In genomic region chr14:99822166-99822527, GRCh38 we compare ENCODE assay signal across 13 cellular contexts. TPM values are rescaled to one million over a fixed set of nuclear protein-coding genes. Genes with fewer than 3 reads are reported as not detected.
DNase-seq lines count a peak whose midpoint lies in the region; ATAC-seq, FAIRE-seq and TF ChIP-seq lines count a peak whose summit lies in the region.
"Had no signal": no experiment of that assay in that cellular context is flagged by ENCODE, and none has a peak within 500 bp of the region (broad histone marks: within the 10 kb centered on the region; RNA-seq: fewer than 3 reads in every experiment).

No MANE protein-coding gene starts in this region.

- TF ChIP-seq CTCF in K562 (IDR thresholded peaks at IDR 0.05 in 2 of 3, conservative IDR thresholded peaks at IDR 0.05 in 1 of 3; ENCODE audit: insufficient read depth in 2 of 3, low read depth in 1 of 3, low read length in 3 of 3) = no peak
- TF ChIP-seq CTCF in fibroblast of the aortic adventitia (IDR thresholded peaks at IDR 0.05; ENCODE audit: insufficient read depth, low read length) = no peak

- TF ChIP-seq POLR2A in K562 (conservative IDR thresholded peaks at IDR 0.05) (no peak), GM18505 (IDR thresholded peaks at IDR 0.05; ENCODE audit: borderline replicate concordance, extremely low read depth, insufficient read depth, insufficient read length) (no peak)

- H3K4me1 ChIP-seq in K562 (replicated peaks in 1 of 2; ENCODE audit: control insufficient read depth in 2 of 2, insufficient read depth in 2 of 2, low read length in 2 of 2) = no peaks in the 10 kb centered on the region

- H3K4me3 Mint-ChIP-seq in activated T-cell treated with anti-CD3 and anti-CD28 coated beads, Interleukin-2, amount 50 U/mL, for 4 hours = no peak overlapping the region
- no peak overlapping the region for H3K4me3 Mint-ChIP-seq in activated T-cell treated with anti-CD3 and anti-CD28 coated beads, Interleukin-2, amount 50 U/mL, for 24 hours
- H3K4me3 Mint-ChIP-seq: GM23338 had no signal

- no peak overlapping the region for H3K9ac ChIP-seq in K562 (ENCODE audit: insufficient read depth in 1 of 2, low read depth in 2 of 2, low read length in 2 of 2)

- H3K27me3 Mint-ChIP-seq in activated T-cell treated with anti-CD3 and anti-CD28 coated beads, Interleukin-2, amount 50 U/mL, for 4 hours (ENCODE audit: low read depth) = peaks cover 43% of the 10 kb centered on the region
- H3K27me3 Mint-ChIP-seq in activated T-cell treated with anti-CD3 and anti-CD28 coated beads, Interleukin-2, amount 50 U/mL, for 24 hours = peaks cover 70% of the 10 kb centered on the region

- H3K36me3 Mint-ChIP-seq in activated T-cell treated with anti-CD3 and anti-CD28 coated beads, Interleukin-2, amount 50 U/mL, for 4 hours (ENCODE audit: insufficient read depth) = no peaks in the 10 kb centered on the region
- no peaks in the 10 kb centered on the region for H3K36me3 Mint-ChIP-seq in activated T-cell treated with anti-CD3 and anti-CD28 coated beads, Interleukin-2, amount 50 U/mL, for 24 hours (ENCODE audit: low read depth)
- H3K36me3 Mint-ChIP-seq: CD4-positive, CD25-positive, alpha-beta regulatory T cell had no signal

- BruUV-seq in K562 (replicated peaks; lab: Mats Ljungman, UMichigan) = no TSS peak

- H4K20me1 ChIP-seq in K562 (replicated peaks; ENCODE audit: control insufficient read depth, insufficient read depth, low read length) = no peaks in the 10 kb centered on the region

- peak; percentile 36 to 60 for ATAC-seq in activated T-cell treated with anti-CD3 and anti-CD28 coated beads, Interleukin-2, amount 50 U/mL, for 4 hours
- no peak for ATAC-seq in K562
- no peak for ATAC-seq in GM18505 (IDR thresholded peaks at IDR 0.05; ENCODE audit: unreplicated experiment)
- ATAC-seq: GM23338 had no signal

- in situ Hi-C loops in K562 (cut with MboI) = no loop called here

- CTCF ChIA-PET in K562 (lab: Yijun Ruan, JAX; ENCODE audit: low intra/inter-chr PET ratio) = no interaction called here

- no peak overlapping the region for H3K27ac Mint-ChIP-seq in activated T-cell treated with anti-CD3 and anti-CD28 coated beads, Interleukin-2, amount 50 U/mL, for 24 hours
- H3K27ac Mint-ChIP-seq: CD4-positive, CD25-positive, alpha-beta regulatory T cell had no signal

- no peak for TF ChIP-seq RAD21 in K562 (CRISPR knock-in tag; conservative IDR thresholded peaks at IDR 0.05 in 1 of 2, IDR thresholded peaks at IDR 0.05 in 1 of 2)

- no peak overlapping the region for H2AFZ ChIP-seq in K562 (ENCODE audit: low read depth, low read length)
- H2AFZ ChIP-seq: GM23338 had no signal

- H3K4me3 ChIP-seq in K562 = no peak overlapping the region
- H3K4me3 ChIP-seq in fibroblast of the aortic adventitia (ENCODE audit: low read depth, low read length) = no peak overlapping the region
- H3K4me3 ChIP-seq: GM23338 had no signal

- H3K27ac ChIP-seq in K562 (ENCODE audit: extremely low read depth, low read depth, low read length) = no peak overlapping the region

- H3K4me2 ChIP-seq in K562 (ENCODE audit: insufficient read depth, low read length) = no peak overlapping the region

- H3K36me3 ChIP-seq in K562 (ENCODE audit: control insufficient read depth, insufficient read depth, low read length) = no peaks in the 10 kb centered on the region

- no peaks in the 10 kb centered on the region for H3K9me3 ChIP-seq in K562 (replicated peaks; ENCODE audit: control insufficient read depth, insufficient read depth, low read depth, low read length)

- H3K79me2 ChIP-seq in K562 (ENCODE audit: control insufficient read depth, insufficient read depth, low read length) = no peaks in the 10 kb centered on the region

- H3K9me3 Mint-ChIP-seq in activated T-cell treated with anti-CD3 and anti-CD28 coated beads, Interleukin-2, amount 50 U/mL, for 4 hours = no peaks in the 10 kb centered on the region
- no peaks in the 10 kb centered on the region for H3K9me3 Mint-ChIP-seq in activated T-cell treated with anti-CD3 and anti-CD28 coated beads, Interleukin-2, amount 50 U/mL, for 24 hours
- H3K9me3 Mint-ChIP-seq: GM23338 had no signal

- POLR2A ChIA-PET in K562 (lab: Yijun Ruan, JAX) = interaction anchor here (0.8 to 1.1 kb wide), 2 partner anchors 52 to 62 kb away, joined by 3 read pairs; no protein-coding TSS in a partner anchor

- intact Hi-C loops in K562 (cut with micrococcal nuclease) = no loop called here

- H3K4me1 Mint-ChIP-seq in activated T-cell treated with anti-CD3 and anti-CD28 coated beads, Interleukin-2, amount 50 U/mL, for 4 hours (ENCODE audit: low read depth) = peaks cover 20% of the 10 kb centered on the region
- H3K4me1 Mint-ChIP-seq in activated T-cell treated with anti-CD3 and anti-CD28 coated beads, Interleukin-2, amount 50 U/mL, for 24 hours (ENCODE audit: low read depth) = peaks cover 30% of the 10 kb centered on the region

- no peak for DNase-seq in activated T-cell treated with anti-CD3 and anti-CD28 coated beads, Interleukin-2, amount 50 U/mL, for 4 hours
- DNase-seq in activated T-cell treated with anti-CD3 and anti-CD28 coated beads, Interleukin-2, amount 50 U/mL, for 24 hours = no peak
- DNase-seq in K562 (ENCODE audit: extremely low read depth in 1 of 4, low spot score in 3 of 4) (no peak), fibroblast of the aortic adventitia (ENCODE audit: low read depth) (peak; percentile 26)
- no peak for DNase-seq in activated CD8-positive, alpha-beta memory T cell treated with anti-CD3 and anti-CD28 coated beads for 24 hours
- DNase-seq in stimulated activated naive CD4-positive, alpha-beta T cell (lab: John Stamatoyannopoulos, UW) = no peak
- DNase-seq: AML-193, NCI-H82, SIG-M5 had no signal

- WGBS in K562 (ENCODE audit: insufficient coverage, low coverage, missing lambda C conversion rate) = 0% methylated on average over 1 of the region's 1 CpG

- TF ChIP-seq EP300 in K562 (IDR thresholded peaks at IDR 0.05; ENCODE audit: low read length) = no peak

- H3K9me1 ChIP-seq in K562 (ENCODE audit: control insufficient read depth, insufficient read depth, low read length) = no peaks in the 10 kb centered on the region

- H3K27me3 ChIP-seq in K562 (ENCODE audit: control insufficient read depth in 2 of 2, insufficient read depth in 2 of 2, low read length in 2 of 2) = peaks cover 11 to 60% of the 10 kb centered on the region in 2 experiments; a peak in 4 of 5 replicates

- FAIRE-seq in K562 (lab: Jason Lieb, UNC) = no peak
- FAIRE-seq: G401.6 had no signal

TF ChIP-seq in K562, 482 proteins besides CTCF, POLR2A, EP300 and RAD21 (continues in another document):
- TF ChIP-seq HNRNPLL (IDR thresholded peaks at IDR 0.05; ENCODE audit: low read depth, low read length, poor library complexity, severe bottlenecking) (no peak), ZNF121 (CRISPR knock-in tag; conservative IDR thresholded peaks at IDR 0.05) (no peak), KDM1A (IDR thresholded peaks at IDR 0.05) (no peak), L3MBTL2 (IDR thresholded peaks at IDR 0.05) (peak; percentile 5; the same call in 1 of the 2 replicates), SP1 (CRISPR knock-in tag; IDR thresholded peaks at IDR 0.05) (no peak)

RNA-seq across cellular contexts. Expression of gene EML1, which starts 28.9 kb away (rescaled TPM):
- total RNA-seq in activated T-cell treated with anti-CD3 and anti-CD28 coated beads, Interleukin-2, amount 50 U/mL, for 4 hours = 1 to 10 TPM in 2 of 3 donors, under 1 TPM in 1; 0.86 to 2.4 (median 1.3) TPM
- total RNA-seq in K562 (2011; cell fraction: chromatin; rRNA removed; ENCODE audit: low replicate concordance) = 0.35 and 0.67 TPM in 2 replicates
- 0.66 TPM in 1 of 2 replicates, not detected in the other for total RNA-seq in K562 (2011; cell fraction: nucleolus; rRNA removed)
- total RNA-seq in K562 (2011; cell fraction: nucleoplasm; rRNA removed) = 0.31 and 0.73 TPM in 2 replicates
- total RNA-seq in K562 (2014; rRNA removed) (0.12 TPM in 1 of 2 replicates, not detected in the other), K562 (2014; rRNA removed; fragmentation: Illumina TruSeq; extraction: Trizol) (0.13 and 0.29 TPM in 2 replicates), K562 (2015; rRNA removed; fragmentation: Illumina TruSeq; extraction: Trizol) (0.11 and 0.14 TPM in 2 replicates), K562 (2021) (0.25 and 0.35 TPM in 2 replicates), fibroblast of the aortic adventitia (ENCODE audit: low replicate concordance) (80.3 and 163 TPM in 2 replicates)
- polyA plus RNA-seq in K562 (2011; rRNA removed) (0.07 and 0.16 TPM in 2 replicates), K562 (2014; fragmentation: Illumina TruSeq; extraction: Trizol) (0.06 and 0.07 TPM in 2 replicates), K562 (2014; fragmentation: Nextera tagmentation; extraction: Ambion mirVana) (under 1 TPM in 1 of 2 experiments, not detected in 1; 0.01 TPM), K562 (2014; rRNA removed) (0.03 and 0.77 TPM in 2 replicates)
- 0.01 and 0.38 TPM in 2 replicates for polyA plus RNA-seq in K562 (2011; cell fraction: cytosol; rRNA removed)
- polyA plus RNA-seq in K562 (2011; cell fraction: nucleus; rRNA removed) = 0.34 TPM in 2 replicates
- polyA plus RNA-seq in K562 (2012) = 0.05 and 0.39 TPM in 2 replicates
- 1.0 TPM in 1 of 2 replicates, not detected in the other for polyA minus RNA-seq in K562 (2011; rRNA and poly(A)+ RNA removed)
- 1.8 TPM in 1 of 2 replicates, not detected in the other for polyA minus RNA-seq in K562 (2011; cell fraction: cytosol; rRNA and poly(A)+ RNA removed)
- 0.56 and 0.94 TPM in 2 replicates for polyA minus RNA-seq in K562 (2011; cell fraction: nucleus; rRNA and poly(A)+ RNA removed)
- total RNA-seq: CD4-positive, CD25-positive, alpha-beta regulatory T cell had no signal
- polyA plus RNA-seq: CD4-positive, CD25-positive, alpha-beta regulatory T cell had no signal

Comparison
In these comparisons a context has a peak if more than half of its experiments do, and no peak if none do; other contexts are left out.
1. ATAC-seq: peak in activated T-cell treated with anti-CD3 and anti-CD28 coated beads, Interleukin-2, amount 50 U/mL, for 4 hours (2 of 2); none in K562 (single experiment) and GM18505 (single experiment).
2. RNA of gene EML1, which starts 28.9 kb away (total RNA-seq): 80.3 to 163 TPM in fibroblast of the aortic adventitia; 0.86 to 2.4 TPM in activated T-cell treated with anti-CD3 and anti-CD28 coated beads, Interleukin-2, amount 50 U/mL, for 4 hours and 0.11 to 0.73 TPM in K562; every median in the first group is over 10 times any median in the second.